ENCODE assay signal across 13 cellular contexts in the genomic region with DNA sequence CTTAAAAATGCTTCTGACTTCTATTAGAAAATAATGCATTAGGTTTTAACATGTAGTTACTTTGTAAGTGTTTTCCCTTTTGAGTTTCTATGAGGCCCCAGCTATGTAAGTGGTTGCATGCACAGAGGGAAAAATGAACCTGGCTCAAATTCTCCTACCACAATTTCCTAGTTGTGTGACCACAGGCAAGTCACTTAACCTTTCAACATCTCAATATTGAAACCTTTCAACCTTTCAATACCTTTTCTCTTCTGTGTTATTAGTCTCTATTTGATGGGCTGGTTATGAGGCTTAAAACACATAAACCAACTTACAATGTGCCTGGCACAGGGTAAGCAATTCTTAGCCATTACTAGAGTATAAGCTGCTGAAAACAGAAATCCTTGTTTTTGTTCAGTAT.
A peak's percentile ranks its signal among the peaks of the same experiment; 100 is the strongest.
DNase-seq lines count a peak whose midpoint lies in the region; ATAC-seq lines count a peak whose summit lies in the region.
"Had no signal": no experiment of that assay in that cellular context is flagged by ENCODE, and none has a peak within 500 bp of the region (broad histone marks: within the 10 kb centered on the region; RNA-seq: fewer than 3 reads in every experiment).

No MANE protein-coding gene starts in this region.

- no peak for DNase-seq in stimulated activated naive B cell treated with anti-CD40 and anti-IgM and Interleukin-4, amounts not matched to agents 10 μg/mL and 1 μg/mL and 100 μg/mL, for 72 hours
- no peak for DNase-seq in germinal center (ENCODE audit: low spot score)
- DNase-seq in GM19238 (ENCODE audit: insufficient read length, low spot score), result no peak
- DNase-seq in anterior cingulate cortex (lab: John Stamatoyannopoulos, UW), result no peak
- DNase-seq: caudate nucleus, COR-L47, NCI-H146, SHP77 treated with DMSO at 0.1 percent for 48 hours, tibial artery had no signal

- H3K36me3 Mint-ChIP-seq in stimulated activated naive B cell treated with anti-CD40 and anti-IgM and Interleukin-4, amounts not matched to agents 10 μg/mL and 1 μg/mL and 100 μg/mL, for 72 hours, result no peaks in the 10 kb centered on the region
- H3K36me3 Mint-ChIP-seq: activated naive CD4-positive, alpha-beta T cell treated with anti-CD3 and anti-CD28 coated beads, Interleukin-2, amount 50 U/mL, for 72 hours had no signal

- H3K4me3 Mint-ChIP-seq in stimulated activated naive B cell treated with anti-CD40 and anti-IgM and Interleukin-4, amounts not matched to agents 10 μg/mL and 1 μg/mL and 100 μg/mL, for 72 hours, result no peak overlapping the region

- H3K9me3 Mint-ChIP-seq in stimulated activated naive B cell treated with anti-CD40 and anti-IgM and Interleukin-4, amounts not matched to agents 10 μg/mL and 1 μg/mL and 100 μg/mL, for 72 hours, result peaks cover 0 to 3% of the 10 kb centered on the region in 2 donors

- ATAC-seq in GM19043 (IDR thresholded peaks at IDR 0.05; ENCODE audit: low read depth, unreplicated experiment), result peak; percentile 54
- ATAC-seq in GM21723 (IDR thresholded peaks at IDR 0.05; ENCODE audit: unreplicated experiment), result peak; percentile 79
- ATAC-seq in HG03097 (IDR thresholded peaks at IDR 0.05; ENCODE audit: low FRiP score, unreplicated experiment), result peak; percentile 74
- peak; percentile 53 to 64 for ATAC-seq in stimulated activated naive B cell treated with anti-CD40 and anti-IgM and Interleukin-4, amounts not matched to agents 10 μg/mL and 1 μg/mL and 100 μg/mL, for 72 hours (replicated peaks)
- ATAC-seq: activated naive CD4-positive, alpha-beta T cell treated with anti-CD3 and anti-CD28 coated beads, Interleukin-2, amount 50 U/mL, for 72 hours had no signal

- no peak overlapping the region for H3K27ac Mint-ChIP-seq in stimulated activated naive B cell treated with anti-CD40 and anti-IgM and Interleukin-4, amounts not matched to agents 10 μg/mL and 1 μg/mL and 100 μg/mL, for 72 hours
- H3K27ac Mint-ChIP-seq: activated naive CD4-positive, alpha-beta T cell treated with anti-CD3 and anti-CD28 coated beads, Interleukin-2, amount 50 U/mL, for 72 hours had no signal

- no peaks in the 10 kb centered on the region for H3K27me3 Mint-ChIP-seq in stimulated activated naive B cell treated with anti-CD40 and anti-IgM and Interleukin-4, amounts not matched to agents 10 μg/mL and 1 μg/mL and 100 μg/mL, for 72 hours

- no peaks in the 10 kb centered on the region for H3K4me1 Mint-ChIP-seq in stimulated activated naive B cell treated with anti-CD40 and anti-IgM and Interleukin-4, amounts not matched to agents 10 μg/mL and 1 μg/mL and 100 μg/mL, for 72 hours
